1 cellular context compared by ENCODE assay signal in the genomic region with DNA sequence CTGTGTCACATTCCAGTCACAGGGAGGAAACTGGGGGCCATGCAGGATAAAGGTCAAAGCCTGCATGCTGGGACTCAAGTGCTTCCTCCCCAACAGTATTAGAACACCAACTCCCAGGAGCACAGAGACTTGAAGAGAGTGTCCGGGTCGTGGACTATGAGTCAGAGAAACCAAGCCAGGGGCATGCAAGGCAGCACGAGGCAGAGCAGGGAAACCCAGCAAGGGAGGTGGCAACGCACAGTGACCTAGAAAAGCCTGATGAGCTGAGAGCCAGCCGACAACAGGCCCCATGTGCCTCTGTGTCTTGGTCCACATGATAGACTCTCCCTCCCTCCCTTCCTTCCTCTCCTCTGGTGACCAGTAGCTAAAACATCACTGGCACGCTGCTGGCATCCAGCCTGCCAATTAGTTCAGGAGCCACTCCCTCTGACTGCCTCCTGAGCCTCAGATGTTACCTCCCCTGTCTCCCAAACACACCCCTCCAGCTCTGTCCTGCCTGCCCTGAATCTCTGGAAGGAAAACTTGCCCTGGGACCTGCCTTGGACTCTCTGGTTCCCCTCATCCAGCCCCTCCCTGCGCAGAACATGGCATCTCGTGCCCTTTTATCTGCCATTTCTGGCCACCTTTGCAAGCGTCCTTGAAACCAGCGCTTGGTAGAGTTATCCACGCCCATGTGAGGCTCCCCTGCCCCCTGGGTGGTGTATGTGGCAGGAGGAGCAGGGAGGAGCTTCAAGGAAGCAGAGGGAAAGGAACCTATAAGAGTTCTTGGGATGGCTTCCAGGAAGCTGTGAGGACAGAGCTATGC.
TF ChIP-seq lines count a peak whose summit lies in the region.

No MANE protein-coding gene starts in this region.

TF ChIP-seq in SK-N-SH treated with all-trans-retinoic acid at 6 μM for 48 hours, 23 proteins besides CTCF, POLR2A, EP300 and RAD21 (continued from another document):
- TF ChIP-seq, protein P1, sequence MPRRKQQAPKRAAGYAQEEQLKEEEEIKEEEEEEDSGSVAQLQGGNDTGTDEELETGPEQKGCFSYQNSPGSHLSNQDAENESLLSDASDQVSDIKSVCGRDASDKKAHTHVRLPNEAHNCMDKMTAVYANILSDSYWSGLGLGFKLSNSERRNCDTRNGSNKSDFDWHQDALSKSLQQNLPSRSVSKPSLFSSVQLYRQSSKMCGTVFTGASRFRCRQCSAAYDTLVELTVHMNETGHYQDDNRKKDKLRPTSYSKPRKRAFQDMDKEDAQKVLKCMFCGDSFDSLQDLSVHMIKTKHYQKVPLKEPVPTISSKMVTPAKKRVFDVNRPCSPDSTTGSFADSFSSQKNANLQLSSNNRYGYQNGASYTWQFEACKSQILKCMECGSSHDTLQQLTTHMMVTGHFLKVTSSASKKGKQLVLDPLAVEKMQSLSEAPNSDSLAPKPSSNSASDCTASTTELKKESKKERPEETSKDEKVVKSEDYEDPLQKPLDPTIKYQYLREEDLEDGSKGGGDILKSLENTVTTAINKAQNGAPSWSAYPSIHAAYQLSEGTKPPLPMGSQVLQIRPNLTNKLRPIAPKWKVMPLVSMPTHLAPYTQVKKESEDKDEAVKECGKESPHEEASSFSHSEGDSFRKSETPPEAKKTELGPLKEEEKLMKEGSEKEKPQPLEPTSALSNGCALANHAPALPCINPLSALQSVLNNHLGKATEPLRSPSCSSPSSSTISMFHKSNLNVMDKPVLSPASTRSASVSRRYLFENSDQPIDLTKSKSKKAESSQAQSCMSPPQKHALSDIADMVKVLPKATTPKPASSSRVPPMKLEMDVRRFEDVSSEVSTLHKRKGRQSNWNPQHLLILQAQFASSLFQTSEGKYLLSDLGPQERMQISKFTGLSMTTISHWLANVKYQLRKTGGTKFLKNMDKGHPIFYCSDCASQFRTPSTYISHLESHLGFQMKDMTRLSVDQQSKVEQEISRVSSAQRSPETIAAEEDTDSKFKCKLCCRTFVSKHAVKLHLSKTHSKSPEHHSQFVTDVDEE (CRISPR knock-in tag; IDR thresholded peaks at IDR 0.05), result no peak
- TF ChIP-seq ESRRG (CRISPR knock-in tag; IDR thresholded peaks at IDR 0.05), result no peak
- no peak for TF ChIP-seq GLIS3 (CRISPR knock-in tag; IDR thresholded peaks at IDR 0.05)
